Comparison of ENCODE assay signal across 15 cellular contexts in genomic region chr19:38234615-38235014, GRCh38. TPM values are rescaled to one million over a fixed set of nuclear protein-coding genes. Genes with fewer than 3 reads are reported as not detected.
DNase-seq lines count a peak whose midpoint lies in the region; ATAC-seq and TF ChIP-seq lines count a peak whose summit lies in the region.
"Had no signal": no experiment of that assay in that cellular context is flagged by ENCODE, and none has a peak within 500 bp of the region (broad histone marks: within the 10 kb centered on the region; RNA-seq: fewer than 3 reads in every experiment).

No MANE protein-coding gene starts in this region.

- no peaks in the 10 kb centered on the region for H3K79me2 ChIP-seq in PC-3 (ENCODE audit: low read length)

- no peaks in the 10 kb centered on the region for H4K20me1 ChIP-seq in PC-3 (ENCODE audit: low read length)

- no TSS peak for BruUV-seq in PC-3 (replicated peaks; lab: Mats Ljungman, UMichigan)

- no peak overlapping the region for H3K4me2 ChIP-seq in PC-3 (ENCODE audit: low read length)
- H3K4me2 ChIP-seq: BLaER1 had no signal

- no peak for TF ChIP-seq CTCF in PC-3 (conservative IDR thresholded peaks at IDR 0.05; ENCODE audit: low read depth, low read length)
- TF ChIP-seq CTCF in VCaP (conservative IDR thresholded peaks at IDR 0.05), result no peak
- TF ChIP-seq CTCF in gastrocnemius medialis (IDR thresholded peaks at IDR 0.05 in 4 of 5, conservative IDR thresholded peaks at IDR 0.05 in 1 of 5), result no peak

- H3K9me3 ChIP-seq in PC-3 (ENCODE audit: low read length) (no peaks in the 10 kb centered on the region), gastrocnemius medialis (no peaks in the 10 kb centered on the region)
- H3K9me3 ChIP-seq: BLaER1 had no signal

- H3K27me3 ChIP-seq in PC-3 (ENCODE audit: low read length) (no peaks in the 10 kb centered on the region), gastrocnemius medialis (peaks cover 6 to 12% (median 9%) of the 10 kb centered on the region in 3 donors)

- H3K27ac ChIP-seq in PC-3 (ENCODE audit: low read length), result no peak overlapping the region
- H3K27ac ChIP-seq in VCaP, result peak overlapping the region; percentile 61; the same call in 1 of the 2 replicates
- no peak overlapping the region for H3K27ac ChIP-seq in gastrocnemius medialis
- H3K27ac ChIP-seq: BLaER1 had no signal

- peak; percentile 54 for ATAC-seq in PC-3
- no peak for ATAC-seq in gastrocnemius medialis

- peak; percentile 36 for DNase-seq in ELR (ENCODE audit: low read depth)
- peak; percentile 30 for DNase-seq in PC-3
- DNase-seq in CD1c-positive myeloid dendritic cell (ENCODE audit: extremely low spot score), result no peak
- no peak for DNase-seq in gastrocnemius medialis
- DNase-seq in superior temporal gyrus (ENCODE audit: extremely low spot score), result no peak
- DNase-seq: CD4-positive, alpha-beta T cell; CD8-positive, alpha-beta memory T cell; DMS79; EL; GF-D8; H7; HCEC 1CT had no signal

- POLR2A ChIA-PET in PC-3 (lab: Charles Lee; ENCODE audit: unreplicated experiment), result interaction anchor here (0.5 to 0.6 kb wide), 2 partner anchors 96 to 100 kb away, joined by 3 to 6 read pairs; no protein-coding TSS in a partner anchor

- in situ Hi-C loops in gastrocnemius medialis (cut with MboI; ENCODE audit: low sequenced_read_pairs in 4 of 4), result loop anchor here in 1 of 4 donors (25.0 kb wide), 1 partner anchor 347 kb away; no protein-coding TSS in a partner anchor

- no peak for TF ChIP-seq POLR2A in gastrocnemius medialis (IDR thresholded peaks at IDR 0.05)

- intact Hi-C loops in PC-3 (cut with micrococcal nuclease) (no loop called here), gastrocnemius medialis (cut with DNase I; ENCODE audit: low total_unique reads) (loop anchor here (2.0 kb wide), 1 partner anchor 100 kb away; the partner anchor contains the start of gene CATSPERG)

- H3K9ac ChIP-seq in PC-3 (ENCODE audit: low read length), result no peak overlapping the region
- H3K9ac ChIP-seq: BLaER1 had no signal

- H3K4me3 ChIP-seq in PC-3 (ENCODE audit: low read length) (no peak overlapping the region), gastrocnemius medialis (no peak overlapping the region)
- H3K4me3 ChIP-seq: BLaER1 had no signal

- H3K9me2 ChIP-seq in PC-3 (replicated peaks; ENCODE audit: low read length), result no peaks in the 10 kb centered on the region

- CTCF ChIA-PET in PC-3 (lab: Charles Lee), result interaction anchor here (0.8 to 1.1 kb wide), 5 partner anchors 9 to 332 kb away, joined by 3 to 9 read pairs (median 6); no protein-coding TSS in a partner anchor

- H3K4me1 ChIP-seq in PC-3 (ENCODE audit: insufficient read depth, low read length), result no peaks in the 10 kb centered on the region
- no peaks in the 10 kb centered on the region for H3K4me1 ChIP-seq in gastrocnemius medialis

- H3K36me3 ChIP-seq in PC-3 (ENCODE audit: low read depth, low read length) (no peaks in the 10 kb centered on the region), gastrocnemius medialis (no peaks in the 10 kb centered on the region)
- H3K36me3 ChIP-seq: BLaER1 had no signal

- H3F3A ChIP-seq in PC-3 (ENCODE audit: low read length, unreplicated experiment), result no peaks in the 10 kb centered on the region

- no peak overlapping the region for H2AFZ ChIP-seq in PC-3 (ENCODE audit: low read length)

RNA-seq across cellular contexts. Expression of gene DPF1, which starts 10.6 kb away (rescaled TPM):
- total RNA-seq in PC-3 (2014; rRNA removed) (7.7 and 8.1 TPM in 2 replicates), gastrocnemius medialis (not detected)
- total RNA-seq: B cell; CD4-positive, alpha-beta T cell had no signal

RNA-seq across cellular contexts. Expression of gene PPP1R14A, which starts 21.6 kb away (rescaled TPM):
- not detected in 2 replicates for total RNA-seq in PC-3 (2014; rRNA removed)
- total RNA-seq in gastrocnemius medialis, result 10 to 100 TPM in 1 of 4 donors, 1 to 10 TPM in 3; 1.3 to 48.8 (median 7.1) TPM
- total RNA-seq: CD4-positive, alpha-beta T cell had no signal

RNA-seq across cellular contexts. Expression of gene SPINT2, which starts 29.8 kb away (rescaled TPM):
- 442 and 650 TPM in 2 replicates for total RNA-seq in PC-3 (2014; rRNA removed)
- total RNA-seq in gastrocnemius medialis, result 1 to 10 TPM in 3 of 4 donors, under 1 TPM in 1; 0.26 to 4.0 (median 1.6) TPM

Comparison
In these comparisons a context has a peak if more than half of its experiments do, and no peak if none do; other contexts are left out.
1. DNase-seq: peak in ELR (single experiment) and PC-3 (single experiment); none in CD1c-positive myeloid dendritic cell (single experiment), gastrocnemius medialis (0 of 2) and superior temporal gyrus (single experiment).
2. RNA of gene SPINT2, which starts 29.8 kb away (total RNA-seq): 442 to 650 TPM in PC-3; 0.26 to 4.0 TPM in gastrocnemius medialis; every median in the first group is over 10 times any median in the second.